Comparison of ENCODE assay signal across 8 cellular contexts in the genomic region with DNA sequence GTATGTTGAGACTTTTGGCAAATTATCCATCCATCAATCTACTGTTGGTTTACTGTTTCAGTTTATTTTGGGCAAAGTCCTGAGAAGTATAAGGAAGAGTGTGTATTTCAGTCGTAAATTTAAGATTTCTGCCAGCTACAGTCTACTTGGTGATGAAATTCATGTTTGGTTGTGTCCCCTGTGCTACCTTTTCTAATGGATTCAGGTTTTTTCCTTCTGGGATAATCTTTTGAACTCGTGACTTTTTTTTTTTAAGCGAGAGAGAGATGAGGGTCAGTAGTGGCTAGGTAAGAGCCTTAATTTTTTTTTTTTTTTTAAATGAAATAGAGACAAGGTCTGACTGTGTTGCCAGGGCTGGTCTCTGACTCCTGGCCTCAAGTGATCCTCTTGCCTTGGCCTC. TPM values are rescaled to one million over a fixed set of nuclear protein-coding genes. Genes with fewer than 3 reads are reported as not detected.
DNase-seq lines count a peak whose midpoint lies in the region; ATAC-seq and TF ChIP-seq lines count a peak whose summit lies in the region.

No MANE protein-coding gene starts in this region.

- H3K36me3 Mint-ChIP-seq in nephron (ENCODE audit: low read depth): peaks cover 3% of the 10 kb centered on the region

- peak overlapping the region; percentile 90 for H3K9ac ChIP-seq in BLaER1
- H3K9ac ChIP-seq in MM.1S (ENCODE audit: low read length): peak overlapping the region; percentile 96; the same call in 1 of the 2 replicates

- H3K4me3 ChIP-seq in BLaER1 (peak overlapping the region; percentile 96), MM.1S (ENCODE audit: low read length) (peak overlapping the region; percentile 100), ectodermal cell (ENCODE audit: insufficient read depth, low read depth, low read length) (peak overlapping the region; percentile 91)

- peaks cover 31% of the 10 kb centered on the region for H3K4me1 Mint-ChIP-seq in nephron

- H3K4me2 ChIP-seq in BLaER1 (peak overlapping the region; percentile 92), MM.1S (ENCODE audit: low read depth, low read length) (peak overlapping the region; percentile 78)

- peaks cover 5% of the 10 kb centered on the region for H3K27me3 Mint-ChIP-seq in nephron (ENCODE audit: low read depth)

- H3K27ac ChIP-seq in BLaER1: peak overlapping the region; percentile 91; the same call in 1 of the 2 replicates
- no peak overlapping the region for H3K27ac ChIP-seq in MM.1S (ENCODE audit: low read length)
- H3K27ac ChIP-seq in ectodermal cell (ENCODE audit: insufficient read depth, low read depth, low read length, poor library complexity, severe bottlenecking): no peak overlapping the region

- H3K27ac Mint-ChIP-seq in nephron: peak overlapping the region; percentile 56 to 96 (median 87)

- no peak for TF ChIP-seq CTCF in MM.1S (IDR thresholded peaks at IDR 0.05; ENCODE audit: low read length)
- TF ChIP-seq CTCF in nephron (IDR thresholded peaks at IDR 0.05; ENCODE audit: unreplicated experiment in 3 of 3): no peak

- H3K4me1 ChIP-seq in BLaER1: peaks cover 26% of the 10 kb centered on the region
- peaks cover 23% of the 10 kb centered on the region for H3K4me1 ChIP-seq in MM.1S (ENCODE audit: low read length)
- H3K4me1 ChIP-seq in ectodermal cell (ENCODE audit: control insufficient read depth, insufficient read depth, low read length): peaks cover 5% of the 10 kb centered on the region

- peaks cover 45% of the 10 kb centered on the region for H3K79me2 ChIP-seq in MM.1S (ENCODE audit: low read length)

- WGBS in ectodermal cell, 2 experiments: 63 to 67% methylated on average over 3 of the region's 3 CpGs

- ATAC-seq in GM18517 (IDR thresholded peaks at IDR 0.05; ENCODE audit: unreplicated experiment): no peak
- no peak for ATAC-seq in GM21447 (IDR thresholded peaks at IDR 0.05; ENCODE audit: unreplicated experiment)

- no peaks in the 10 kb centered on the region for H3K9me3 ChIP-seq in BLaER1
- no peaks in the 10 kb centered on the region for H3K9me3 ChIP-seq in MM.1S (replicated peaks; ENCODE audit: insufficient read depth, low read length)
- H3K9me3 ChIP-seq in ectodermal cell (ENCODE audit: control insufficient read depth, low read length): no peaks in the 10 kb centered on the region

- peaks cover 11% of the 10 kb centered on the region for H3F3A ChIP-seq in MM.1S (ENCODE audit: insufficient read depth, low read length)

- H3K36me3 ChIP-seq in BLaER1: no peaks in the 10 kb centered on the region
- no peaks in the 10 kb centered on the region for H3K36me3 ChIP-seq in MM.1S (replicated peaks; ENCODE audit: insufficient read depth, low read length)
- no peaks in the 10 kb centered on the region for H3K36me3 ChIP-seq in ectodermal cell (ENCODE audit: control insufficient read depth, insufficient read depth, low read length)

- H3K27me3 ChIP-seq in BLaER1 (no peaks in the 10 kb centered on the region), MM.1S (replicated peaks; ENCODE audit: insufficient read depth, low read length) (no peaks in the 10 kb centered on the region), ectodermal cell (ENCODE audit: control insufficient read depth, insufficient read depth, low read length, poor library complexity, severe bottlenecking) (no peaks in the 10 kb centered on the region)

- no peak for DNase-seq in MM.1S
- no peak for DNase-seq in amniotic stem cell (lab: John Stamatoyannopoulos, UW)
- DNase-seq in NCI-H446 (lab: John Stamatoyannopoulos, UW): no peak

- H4K20me1 ChIP-seq in BLaER1 (peaks cover 16% of the 10 kb centered on the region; the same call in 1 of the 2 replicates), MM.1S (ENCODE audit: insufficient read depth, low read length) (no peaks in the 10 kb centered on the region)

- H3K9me2 ChIP-seq in MM.1S (replicated peaks; ENCODE audit: insufficient read depth, low read length): no peaks in the 10 kb centered on the region

- peak overlapping the region; percentile 90 to 99 (median 93) for H3K4me3 Mint-ChIP-seq in nephron

- H2AFZ ChIP-seq in MM.1S (ENCODE audit: low read length): no peak overlapping the region

- no peaks in the 10 kb centered on the region for H3K9me3 Mint-ChIP-seq in nephron

RNA-seq across cellular contexts. Expression of a gene that starts 0.8 kb away (rescaled TPM):
- polyA plus RNA-seq in ectodermal cell (2013, experiment 1 of 4): 0.96 TPM
- 0.50 TPM for polyA plus RNA-seq in ectodermal cell (2013, experiment 2 of 4)
- polyA plus RNA-seq in ectodermal cell (2013, experiment 3 of 4): not detected
- 0.36 TPM for polyA plus RNA-seq in ectodermal cell (2013, experiment 4 of 4)

RNA-seq across cellular contexts. Expression of a gene that starts 1.1 kb away (rescaled TPM):
- polyA plus RNA-seq in ectodermal cell (2013, experiment 1 of 4): 19.7 TPM
- polyA plus RNA-seq in ectodermal cell (2013, experiment 2 of 4): 19.5 TPM
- polyA plus RNA-seq in ectodermal cell (2013, experiment 3 of 4): 14.8 TPM
- 16.9 TPM for polyA plus RNA-seq in ectodermal cell (2013, experiment 4 of 4)
